ENCODE assay signal across 19 cellular contexts in genomic region chr19:29002336-29002735, GRCh38.
DNase-seq lines count a peak whose midpoint lies in the region; ATAC-seq and TF ChIP-seq lines count a peak whose summit lies in the region.
"Had no signal": no experiment of that assay in that cellular context is flagged by ENCODE, and none has a peak within 500 bp of the region (broad histone marks: within the 10 kb centered on the region; RNA-seq: fewer than 3 reads in every experiment).

No MANE protein-coding gene starts in this region.

- DNase-seq in ELF-1 (ENCODE audit: low read depth, low spot score) (peak; percentile 27), cerebellum (ENCODE audit: low spot score) (peak; percentile 8), testis (peak; percentile 17), A172 (ENCODE audit: low spot score) (no peak), G401 (ENCODE audit: low spot score) (no peak), body of pancreas (no peak)
- DNase-seq: COR-L47, H7, NCI-H1417 treated with DMSO at 0.1 percent for 48 hours, NCI-H2029, NCI-H2171, NCI-H446 treated with DMSO at 0.1 percent for 48 hours, NCI-H748 treated with DMSO at 0.1 percent for 48 hours, OCI-M1, SIG-M5 had no signal

- no peak overlapping the region for H3K4me3 Mint-ChIP-seq in nephron

- H3K27ac Mint-ChIP-seq in nephron, result peak overlapping the region; percentile 80 to 93 (median 90)

- H3K9me3 ChIP-seq in testis (no peaks in the 10 kb centered on the region), body of pancreas (peaks cover 0 to 5% (median 0%) of the 10 kb centered on the region in 3 donors)

- intact Hi-C loops in testis (cut with DNase I; ENCODE audit: low total_unique reads), result no loop called here
- intact Hi-C loops in body of pancreas (cut with DNase I), result no loop called here

- H3K4me1 ChIP-seq in testis (peaks cover 9% of the 10 kb centered on the region), body of pancreas (no peaks in the 10 kb centered on the region)

- H3K27ac ChIP-seq in testis, result no peak overlapping the region
- H3K27ac ChIP-seq in body of pancreas, result no peak overlapping the region
- H3K27ac ChIP-seq: HL-60 had no signal

- peaks cover 7% of the 10 kb centered on the region for H3K27me3 Mint-ChIP-seq in nephron (ENCODE audit: low read depth)

- H3K36me3 ChIP-seq in testis (ENCODE audit: low read depth, missing control alignments), result no peaks in the 10 kb centered on the region
- no peaks in the 10 kb centered on the region for H3K36me3 ChIP-seq in body of pancreas (replicated peaks in 1 of 2; ENCODE audit: insufficient read depth in 1 of 2, low read depth in 2 of 2)

- H3K9me3 Mint-ChIP-seq in nephron, result peaks cover 9% of the 10 kb centered on the region

- H3K27me3 ChIP-seq in testis, result no peaks in the 10 kb centered on the region
- H3K27me3 ChIP-seq in body of pancreas, result no peaks in the 10 kb centered on the region

- no peak for ATAC-seq in body of pancreas
- no peak for ATAC-seq in GM21423 (IDR thresholded peaks at IDR 0.05; ENCODE audit: unreplicated experiment)
- ATAC-seq: K562 had no signal

- WGBS in testis, 2 donors, result 50 to 62% methylated on average over 10 of the region's 10 CpGs
- WGBS in body of pancreas, 2 donors, result 65 to 72% methylated on average over 10 of the region's 10 CpGs

- H3K4me3 ChIP-seq in testis (no peak overlapping the region), body of pancreas (no peak overlapping the region)
- H3K4me3 ChIP-seq: K562 had no signal

- peaks cover 30% of the 10 kb centered on the region for H3K4me1 Mint-ChIP-seq in nephron

- TF ChIP-seq CTCF in nephron (IDR thresholded peaks at IDR 0.05; ENCODE audit: unreplicated experiment in 3 of 3) (no peak), testis (IDR thresholded peaks at IDR 0.05) (no peak), body of pancreas (IDR thresholded peaks at IDR 0.05) (no peak)

- H3K36me3 Mint-ChIP-seq in nephron (ENCODE audit: low read depth), result peaks cover 5% of the 10 kb centered on the region

- in situ Hi-C loops in G401 (cut with HindIII; ENCODE audit: low sequenced_read_pairs), result no loop called here

- TF ChIP-seq POLR2A in testis (IDR thresholded peaks at IDR 0.05) (no peak), body of pancreas (IDR thresholded peaks at IDR 0.05) (no peak)

Comparison
In these comparisons a context has a peak if more than half of its experiments do, and no peak if none do; other contexts are left out.
1. DNase-seq: peak in ELF-1 (single experiment), cerebellum (single experiment) and testis (single experiment); none in A172 (single experiment), G401 (single experiment) and body of pancreas (0 of 4).